ENCODE assay signal across 19 cellular contexts in genomic region chr3:81585057-81585456, GRCh38.
"Had no signal": no experiment of that assay in that cellular context is flagged by ENCODE, and none has a peak within 500 bp of the region (broad histone marks: within the 10 kb centered on the region; RNA-seq: fewer than 3 reads in every experiment).

No MANE protein-coding gene starts in this region.

- H3K36me3 ChIP-seq: cardiac muscle cell, colonic mucosa had no signal

- H3K27me3 ChIP-seq: cardiac muscle cell, colonic mucosa, esophagus muscularis mucosa, left lung, tibial artery, uterus had no signal

- H3K27ac ChIP-seq: cardiac muscle cell, colonic mucosa, esophagus muscularis mucosa, left lung, tibial artery, uterus had no signal

- DNase-seq: activated CD4-positive, alpha-beta T cell treated with anti-CD3 and anti-CD28 coated beads for 48 hours; activated CD8-positive, alpha-beta T cell treated with anti-CD3 and anti-CD28 coated beads for 36 hours; activated effector memory CD4-positive, alpha-beta T cell treated with Interleukin-2 at 50 U/mL for 16 hours; activated T-cell treated with anti-CD3 and anti-CD28 coated beads, Interleukin-2, amount 50 U/mL, for 4 hours; colonic mucosa; hippocampal formation; kidney; left lung; mammary epithelial cell; naive B cell; posterior cingulate gyrus; retina; stimulated activated naive B cell treated with anti-CD40 and anti-IgM and Interleukin-4, amounts not matched to agents 10 μg/mL and 1 μg/mL and 100 μg/mL, for 72 hours; T-helper 9 cell; tibial artery; uterus had no signal

- H3K4me1 ChIP-seq: colonic mucosa, left lung, uterus had no signal

- H3K4me3 ChIP-seq: cardiac muscle cell, colonic mucosa, esophagus muscularis mucosa, left lung, tibial artery, uterus had no signal

- ATAC-seq: activated CD8-positive, alpha-beta T cell treated with anti-CD3 and anti-CD28 coated beads for 36 hours; activated T-cell treated with anti-CD3 and anti-CD28 coated beads, Interleukin-2, amount 50 U/mL, for 4 hours; left lung; stimulated activated naive B cell treated with anti-CD40 and anti-IgM and Interleukin-4, amounts not matched to agents 10 μg/mL and 1 μg/mL and 100 μg/mL, for 72 hours; WTC11 had no signal

- H3K9me3 ChIP-seq: colonic mucosa, esophagus muscularis mucosa, left lung, tibial artery, uterus had no signal
